21 cellular contexts compared by ENCODE assay signal in genomic region chr14:50768693-50769092, GRCh38.
DNase-seq lines count a peak whose midpoint lies in the region; ATAC-seq and TF ChIP-seq lines count a peak whose summit lies in the region.
"Had no signal": no experiment of that assay in that cellular context is flagged by ENCODE, and none has a peak within 500 bp of the region (broad histone marks: within the 10 kb centered on the region; RNA-seq: fewer than 3 reads in every experiment).

No MANE protein-coding gene starts in this region.

- peaks cover 12% of the 10 kb centered on the region for H3K4me1 Mint-ChIP-seq in activated T-cell treated with anti-CD3 and anti-CD28 coated beads, Interleukin-2, amount 50 U/mL, for 24 hours (ENCODE audit: low read depth)
- H3K4me1 Mint-ChIP-seq in activated T-cell treated with anti-CD3 and anti-CD28 coated beads, Interleukin-2, amount 50 U/mL, for 4 hours (ENCODE audit: low read depth), result peaks cover 9% of the 10 kb centered on the region
- peaks cover under 1 to 6% of the 10 kb centered on the region in 2 donors for H3K4me1 Mint-ChIP-seq in effector memory CD8-positive, alpha-beta T cell (ENCODE audit: low read depth in 2 of 2)

- no peaks in the 10 kb centered on the region for H3K9me3 Mint-ChIP-seq in activated T-cell treated with anti-CD3 and anti-CD28 coated beads, Interleukin-2, amount 50 U/mL, for 24 hours
- H3K9me3 Mint-ChIP-seq in activated T-cell treated with anti-CD3 and anti-CD28 coated beads, Interleukin-2, amount 50 U/mL, for 4 hours, result no peaks in the 10 kb centered on the region
- H3K9me3 Mint-ChIP-seq in effector memory CD8-positive, alpha-beta T cell, result no peaks in the 10 kb centered on the region
- H3K9me3 Mint-ChIP-seq: H9, naive B cell had no signal

- H3K27ac ChIP-seq in SJSA1 (peak overlapping the region; percentile 32), thoracic aorta (peak overlapping the region; percentile 87 to 89)
- H3K27ac ChIP-seq: A549, HL-60, Peyer's patch, upper lobe of right lung had no signal

- H3K4me3 Mint-ChIP-seq in activated T-cell treated with anti-CD3 and anti-CD28 coated beads, Interleukin-2, amount 50 U/mL, for 24 hours, result no peak overlapping the region
- H3K4me3 Mint-ChIP-seq in activated T-cell treated with anti-CD3 and anti-CD28 coated beads, Interleukin-2, amount 50 U/mL, for 4 hours, result no peak overlapping the region
- no peak overlapping the region for H3K4me3 Mint-ChIP-seq in effector memory CD8-positive, alpha-beta T cell
- H3K4me3 Mint-ChIP-seq: activated CD4-positive, alpha-beta T cell treated with anti-CD3 and anti-CD28 coated beads for 36 hours; H9 had no signal

- no peaks in the 10 kb centered on the region for H3K9me3 ChIP-seq in SJSA1 (replicated peaks)
- no peaks in the 10 kb centered on the region for H3K9me3 ChIP-seq in thoracic aorta
- H3K9me3 ChIP-seq: A549, Peyer's patch, upper lobe of right lung had no signal

- no peak for TF ChIP-seq CTCF in thoracic aorta (IDR thresholded peaks at IDR 0.05)

- H3K36me3 ChIP-seq in SJSA1 (peaks cover 37% of the 10 kb centered on the region), thoracic aorta (peaks cover 3% of the 10 kb centered on the region)

- H3K27me3 ChIP-seq in SJSA1 (replicated peaks), result no peaks in the 10 kb centered on the region
- H3K27me3 ChIP-seq in thoracic aorta (replicated peaks; ENCODE audit: insufficient read depth), result no peaks in the 10 kb centered on the region
- H3K27me3 ChIP-seq: Peyer's patch, upper lobe of right lung had no signal

- no peak for ATAC-seq in activated T-cell treated with anti-CD3 and anti-CD28 coated beads, Interleukin-2, amount 50 U/mL, for 4 hours
- ATAC-seq in effector memory CD8-positive, alpha-beta T cell (replicated peaks), result no peak
- no peak for ATAC-seq in thoracic aorta (ENCODE audit: insufficient number of reproducible peaks, low FRiP score, low read depth)
- no peak for ATAC-seq in HG02678 (IDR thresholded peaks at IDR 0.05; ENCODE audit: unreplicated experiment)
- no peak for ATAC-seq in HG03378 (IDR thresholded peaks at IDR 0.05; ENCODE audit: unreplicated experiment)
- ATAC-seq: A549; activated CD4-positive, alpha-beta T cell treated with anti-CD3 and anti-CD28 coated beads for 36 hours; left lobe of liver; upper lobe of right lung had no signal

- H3K36me3 Mint-ChIP-seq in activated T-cell treated with anti-CD3 and anti-CD28 coated beads, Interleukin-2, amount 50 U/mL, for 24 hours (ENCODE audit: low read depth), result peaks cover 92% of the 10 kb centered on the region
- H3K36me3 Mint-ChIP-seq in activated T-cell treated with anti-CD3 and anti-CD28 coated beads, Interleukin-2, amount 50 U/mL, for 4 hours (ENCODE audit: insufficient read depth), result peaks cover 56% of the 10 kb centered on the region
- H3K36me3 Mint-ChIP-seq in effector memory CD8-positive, alpha-beta T cell (ENCODE audit: insufficient read depth), result peaks cover 87% of the 10 kb centered on the region

- no peaks in the 10 kb centered on the region for H3K27me3 Mint-ChIP-seq in activated T-cell treated with anti-CD3 and anti-CD28 coated beads, Interleukin-2, amount 50 U/mL, for 24 hours
- H3K27me3 Mint-ChIP-seq in activated T-cell treated with anti-CD3 and anti-CD28 coated beads, Interleukin-2, amount 50 U/mL, for 4 hours (ENCODE audit: low read depth), result no peaks in the 10 kb centered on the region
- no peaks in the 10 kb centered on the region for H3K27me3 Mint-ChIP-seq in effector memory CD8-positive, alpha-beta T cell
- H3K27me3 Mint-ChIP-seq: activated CD4-positive, alpha-beta T cell treated with anti-CD3 and anti-CD28 coated beads for 36 hours; naive B cell had no signal

- DNase-seq in activated T-cell treated with anti-CD3 and anti-CD28 coated beads, Interleukin-2, amount 50 U/mL, for 24 hours, result no peak
- DNase-seq in activated T-cell treated with anti-CD3 and anti-CD28 coated beads, Interleukin-2, amount 50 U/mL, for 4 hours, result no peak
- DNase-seq in SJSA1 (ENCODE audit: low read depth in 1 of 2, low spot score in 2 of 2) (peak in 1 of 2 experiments; percentile 15), thoracic aorta (ENCODE audit: low spot score) (no peak), GM19238 (ENCODE audit: insufficient read length, low spot score) (no peak)
- no peak for DNase-seq in effector memory CD8-positive, alpha-beta T cell
- DNase-seq: activated CD4-positive, alpha-beta T cell treated with anti-CD3 and anti-CD28 coated beads for 36 hours; activated T-cell treated with anti-CD3 and anti-CD28 coated beads, Interleukin-2, amount 50 U/mL, for 48 hours; amygdala; H9; Kasumi-1; naive B cell; NCI-H1694 treated with DMSO at 0.1 percent for 48 hours; NCI-H748 treated with DMSO at 0.1 percent for 48 hours; Peyer's patch; upper lobe of right lung had no signal

- H3K4me3 ChIP-seq in SJSA1 (no peak overlapping the region), thoracic aorta (no peak overlapping the region)
- H3K4me3 ChIP-seq: A549, Peyer's patch, upper lobe of right lung had no signal

- peaks cover 38% of the 10 kb centered on the region for H3K4me1 ChIP-seq in SJSA1 (replicated peaks)
- peaks cover 28 to 52% of the 10 kb centered on the region in 2 donors for H3K4me1 ChIP-seq in thoracic aorta (ENCODE audit: control insufficient read depth in 1 of 2, low read depth in 2 of 2)
- H3K4me1 ChIP-seq: Peyer's patch, upper lobe of right lung had no signal

- H3K27ac Mint-ChIP-seq in activated T-cell treated with anti-CD3 and anti-CD28 coated beads, Interleukin-2, amount 50 U/mL, for 24 hours, result peak overlapping the region; percentile 26
- H3K27ac Mint-ChIP-seq in effector memory CD8-positive, alpha-beta T cell, result peak overlapping the region; percentile 39 to 59
- H3K27ac Mint-ChIP-seq: activated CD4-positive, alpha-beta T cell treated with anti-CD3 and anti-CD28 coated beads for 36 hours; H9 had no signal
